Comparison of ENCODE assay signal across 19 cellular contexts in the genomic region with DNA sequence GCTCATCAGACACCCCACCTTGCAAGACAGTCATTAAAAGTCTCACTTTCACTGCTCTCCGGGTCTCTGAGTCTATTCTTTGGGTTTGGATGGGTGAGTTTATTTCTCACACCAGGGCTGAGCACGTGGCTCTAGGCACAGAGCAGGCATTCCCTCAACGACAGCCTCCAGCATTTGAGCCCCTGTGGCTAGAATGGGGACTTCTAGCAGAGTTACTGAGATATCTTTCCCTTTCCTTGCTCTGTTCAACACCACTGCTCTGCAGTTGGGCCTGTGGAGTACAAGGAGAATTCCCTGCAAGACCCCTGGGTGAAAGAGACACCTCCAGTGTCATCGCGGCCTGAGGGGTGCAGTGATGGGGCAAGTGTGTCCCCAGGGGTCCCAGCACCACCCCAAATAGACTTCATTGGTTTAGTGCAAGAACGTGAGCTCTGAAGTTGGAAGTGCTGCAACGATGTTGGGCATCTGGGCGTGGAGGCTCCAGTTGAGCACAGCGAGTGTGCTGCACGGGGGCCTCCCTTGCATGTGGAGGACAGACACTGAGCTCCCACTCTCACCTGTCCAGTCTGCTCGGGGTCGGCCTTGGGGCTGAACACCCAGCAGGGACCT.
"Had no signal": no experiment of that assay in that cellular context is flagged by ENCODE, and none has a peak within 500 bp of the region (broad histone marks: within the 10 kb centered on the region; RNA-seq: fewer than 3 reads in every experiment).

No MANE protein-coding gene starts in this region.

- H3K36me3 Mint-ChIP-seq: activated naive CD4-positive, alpha-beta T cell treated with anti-CD3 and anti-CD28 coated beads, Interleukin-2, amount 10 ng/mL, durations not matched to agents 7 days and 5 days had no signal

- DNase-seq: activated B cell treated with CpG ODN at 0.5 μM for 24 hours; activated CD4-positive, alpha-beta memory T cell treated with anti-CD3 and anti-CD28 coated beads, Interleukin-2, amount 10 ng/mL, durations not matched to agents 7 days and 5 days; activated CD4-positive, alpha-beta T cell treated with anti-CD3 and anti-CD28 coated beads for 48 hours; activated naive CD4-positive, alpha-beta T cell treated with anti-CD3 and anti-CD28 coated beads, Interleukin-2, amount 10 ng/mL, durations not matched to agents 7 days and 5 days; activated T-cell treated with anti-CD3 and anti-CD28 coated beads, Interleukin-2, amount 50 U/mL, for 24 hours; cortex of kidney; effector CD4-positive, alpha-beta T cell; gastrocnemius medialis; kidney; occipital lobe; stimulated activated CD4-positive, alpha-beta T cell treated with anti-CD3 and anti-CD28 coated beads, Interleukin-2, amount 100 ng/mL, for 24 hours; stimulated activated naive CD8-positive, alpha-beta T cell treated with anti-CD3 and anti-CD28 coated beads, Interleukin-15, Interleukin-2, amounts not matched to agents 100 U/mL and 50 U/mL, for 24 hours; trophoblast cell had no signal

- H3K4me3 Mint-ChIP-seq: activated B cell treated with CpG ODN at 0.5 μM for 24 hours; activated CD4-positive, alpha-beta memory T cell treated with anti-CD3 and anti-CD28 coated beads, Interleukin-2, amount 10 ng/mL, durations not matched to agents 7 days and 5 days; activated naive CD4-positive, alpha-beta T cell treated with anti-CD3 and anti-CD28 coated beads, Interleukin-2, amount 10 ng/mL, durations not matched to agents 7 days and 5 days; activated T-cell treated with anti-CD3 and anti-CD28 coated beads, Interleukin-2, amount 50 U/mL, for 24 hours; T-helper 2 cell treated with Interferon-gamma antibody and Interleukin-4, amounts not matched to agents 5 μg/mL and 100 μg/mL, for 36 hours had no signal

- H3K9me3 Mint-ChIP-seq: activated B cell treated with CpG ODN at 0.5 μM for 24 hours; activated CD4-positive, alpha-beta memory T cell treated with anti-CD3 and anti-CD28 coated beads, Interleukin-2, amount 10 ng/mL, durations not matched to agents 7 days and 5 days; activated naive CD4-positive, alpha-beta T cell treated with anti-CD3 and anti-CD28 coated beads, Interleukin-2, amount 10 ng/mL, durations not matched to agents 7 days and 5 days; activated T-cell treated with anti-CD3 and anti-CD28 coated beads, Interleukin-2, amount 50 U/mL, for 24 hours; activated T-helper 2 cell treated with anti-CD3 and anti-CD28 coated beads, Interferon-gamma antibody, Interleukin-2, Interleukin-4, amounts not matched to agents 10 μg/mL and 5 μg/mL and 100 μg/mL, durations not matched to agents 14 hours and 24 hours and 36 hours; T-helper 2 cell treated with Interferon-gamma antibody and Interleukin-4, amounts not matched to agents 5 μg/mL and 100 μg/mL, for 36 hours had no signal

- H3K27ac Mint-ChIP-seq: activated B cell treated with CpG ODN at 0.5 μM for 24 hours; activated CD4-positive, alpha-beta memory T cell treated with anti-CD3 and anti-CD28 coated beads, Interleukin-2, amount 10 ng/mL, durations not matched to agents 7 days and 5 days; activated naive CD4-positive, alpha-beta T cell treated with anti-CD3 and anti-CD28 coated beads, Interleukin-2, amount 10 ng/mL, durations not matched to agents 7 days and 5 days; activated T-cell treated with anti-CD3 and anti-CD28 coated beads, Interleukin-2, amount 50 U/mL, for 24 hours; activated T-helper 2 cell treated with anti-CD3 and anti-CD28 coated beads, Interferon-gamma antibody, Interleukin-2, Interleukin-4, amounts not matched to agents 10 μg/mL and 5 μg/mL and 100 μg/mL, durations not matched to agents 14 hours and 24 hours and 36 hours; progenitor cell of endocrine pancreas; T-helper 2 cell treated with Interferon-gamma antibody and Interleukin-4, amounts not matched to agents 5 μg/mL and 100 μg/mL, for 36 hours had no signal

- H3K4me1 Mint-ChIP-seq: activated CD4-positive, alpha-beta memory T cell treated with anti-CD3 and anti-CD28 coated beads, Interleukin-2, amount 10 ng/mL, durations not matched to agents 7 days and 5 days; activated naive CD4-positive, alpha-beta T cell treated with anti-CD3 and anti-CD28 coated beads, Interleukin-2, amount 10 ng/mL, durations not matched to agents 7 days and 5 days had no signal

- H3K4me1 ChIP-seq: ascending aorta, breast epithelium, gastrocnemius medialis, suprapubic skin had no signal

- H3K4me3 ChIP-seq: ascending aorta, breast epithelium, gastrocnemius medialis, suprapubic skin had no signal

- H3K27me3 Mint-ChIP-seq: activated B cell treated with CpG ODN at 0.5 μM for 24 hours; activated CD4-positive, alpha-beta memory T cell treated with anti-CD3 and anti-CD28 coated beads, Interleukin-2, amount 10 ng/mL, durations not matched to agents 7 days and 5 days had no signal

- H3K27ac ChIP-seq: ascending aorta, breast epithelium, gastrocnemius medialis, suprapubic skin had no signal

- H3K9me3 ChIP-seq: ascending aorta, breast epithelium, gastrocnemius medialis, suprapubic skin had no signal

- H3K36me3 ChIP-seq: ascending aorta, breast epithelium, gastrocnemius medialis, suprapubic skin had no signal

- H3K27me3 ChIP-seq: ascending aorta, breast epithelium, gastrocnemius medialis, suprapubic skin had no signal
